Comparison of ENCODE assay signal across 1 cellular context in genomic region chr19:13120817-13121216, GRCh38.
TF ChIP-seq lines count a peak whose summit lies in the region.

No MANE protein-coding gene starts in this region.

TF ChIP-seq in GM12878, 131 proteins besides CTCF, POLR2A, EP300 and RAD21:
- TF ChIP-seq HCFC1 (IDR thresholded peaks at IDR 0.05; ENCODE audit: low read length) = no peak
- TF ChIP-seq YBX1 (IDR thresholded peaks at IDR 0.05) = no peak
- no peak for TF ChIP-seq TARDBP (IDR thresholded peaks at IDR 0.05; ENCODE audit: borderline replicate concordance)
- TF ChIP-seq PKNOX1 (IDR thresholded peaks at IDR 0.05) = no peak
- TF ChIP-seq HSF1 (IDR thresholded peaks at IDR 0.05; ENCODE audit: low read depth, low read length) = no peak
- no peak for TF ChIP-seq SP1 (IDR thresholded peaks at IDR 0.05; ENCODE audit: low read depth, low read length)
- TF ChIP-seq KDM1A (IDR thresholded peaks at IDR 0.05; ENCODE audit: borderline replicate concordance) = no peak
- TF ChIP-seq MXI1 (IDR thresholded peaks at IDR 0.05; ENCODE audit: low read depth, low read length) = no peak
